In the genomic region with DNA sequence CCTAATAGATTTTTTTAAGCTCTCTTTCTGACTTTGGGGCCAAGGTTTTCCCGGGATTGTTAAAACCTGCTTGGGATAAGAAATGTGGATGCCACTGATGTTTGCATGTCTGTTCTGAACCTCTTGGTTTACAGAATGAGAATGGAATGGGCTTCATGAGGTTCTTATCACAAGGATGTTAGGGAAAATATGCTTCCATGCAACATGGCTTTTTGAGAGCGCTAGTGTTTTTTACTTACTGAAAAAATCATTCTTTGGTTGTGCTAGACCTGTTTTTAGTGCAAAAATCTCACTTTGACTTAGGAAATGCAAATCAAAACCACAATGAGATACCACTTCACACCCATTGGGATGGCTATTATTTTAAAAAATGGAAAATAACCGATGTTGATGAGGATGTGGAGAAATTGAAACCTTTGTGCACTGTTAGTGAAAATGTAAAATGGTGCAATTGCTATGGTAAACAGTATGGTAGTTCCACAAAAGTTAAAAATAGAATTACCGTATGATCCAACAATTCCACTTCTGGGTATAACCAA, we compare ENCODE assay signal across 9 cellular contexts. TPM values are rescaled to one million over a fixed set of nuclear protein-coding genes. Genes with fewer than 3 reads are reported as not detected.
DNase-seq lines count a peak whose midpoint lies in the region; ATAC-seq and TF ChIP-seq lines count a peak whose summit lies in the region.
"Had no signal": no experiment of that assay in that cellular context is flagged by ENCODE, and none has a peak within 500 bp of the region (broad histone marks: within the 10 kb centered on the region; RNA-seq: fewer than 3 reads in every experiment).

No MANE protein-coding gene starts in this region.

- ATAC-seq in GM19351 (IDR thresholded peaks at IDR 0.05; ENCODE audit: unreplicated experiment) (peak; percentile 32), HG03175 (IDR thresholded peaks at IDR 0.05; ENCODE audit: unreplicated experiment) (peak; percentile 12), HG03045 (IDR thresholded peaks at IDR 0.05; ENCODE audit: unreplicated experiment) (no peak), mucosa of descending colon (no peak)

- peaks cover 95% of the 10 kb centered on the region for H4K20me1 ChIP-seq in BLaER1

- DNase-seq in brain microvascular endothelial cell (no peak), iPS-NIHi7 (ENCODE audit: extremely low spot score) (no peak), foreskin fibroblast (no peak), mucosa of descending colon (no peak)
- DNase-seq: NCI-H82 had no signal

- H3K4me2 ChIP-seq in BLaER1, result peak overlapping the region; percentile 76

- intact Hi-C loops in mucosa of descending colon (cut with DNase I, micrococcal nuclease), result no loop called here

- H3K27me3 ChIP-seq in BLaER1 (no peaks in the 10 kb centered on the region), brain microvascular endothelial cell (replicated peaks) (no peaks in the 10 kb centered on the region)

- H3K27ac ChIP-seq in BLaER1, result no peak overlapping the region
- peak overlapping the region; percentile 39 for H3K27ac ChIP-seq in brain microvascular endothelial cell

- H3K36me3 ChIP-seq in BLaER1, result peaks cover 81% of the 10 kb centered on the region
- H3K36me3 ChIP-seq in brain microvascular endothelial cell (replicated peaks), result peaks cover 40% of the 10 kb centered on the region
- peaks cover 3% of the 10 kb centered on the region for H3K36me3 ChIP-seq in mucosa of descending colon (ENCODE audit: low read depth)

- H3K4me3 ChIP-seq in BLaER1, result no peak overlapping the region
- H3K4me3 ChIP-seq in brain microvascular endothelial cell (ENCODE audit: low read depth, low read length), result no peak overlapping the region
- H3K4me3 ChIP-seq in foreskin fibroblast (ENCODE audit: low read depth in 1 of 2, low read length in 2 of 2), result no peak overlapping the region
- no peak overlapping the region for H3K4me3 ChIP-seq in mucosa of descending colon

- H3K4me1 ChIP-seq in BLaER1, result peaks cover 89% of the 10 kb centered on the region
- peaks cover 23% of the 10 kb centered on the region for H3K4me1 ChIP-seq in mucosa of descending colon (ENCODE audit: low read depth)

- H3K9ac ChIP-seq in BLaER1, result no peak overlapping the region

- no peak for TF ChIP-seq CTCF in brain microvascular endothelial cell (IDR thresholded peaks at IDR 0.05; ENCODE audit: low read depth, low read length, missing control alignments)
- no peak for TF ChIP-seq CTCF in foreskin fibroblast (IDR thresholded peaks at IDR 0.05; ENCODE audit: low read depth, low read length)
- TF ChIP-seq CTCF in mucosa of descending colon (IDR thresholded peaks at IDR 0.05), result no peak

- peaks cover 17% of the 10 kb centered on the region for H3K9me3 ChIP-seq in BLaER1
- H3K9me3 ChIP-seq in mucosa of descending colon, result no peaks in the 10 kb centered on the region

- in situ Hi-C loops in brain microvascular endothelial cell (cut with HindIII; ENCODE audit: low pct_ligation_motif_present, low sequenced_read_pairs), result no loop called here

RNA-seq across cellular contexts. Expression of a gene that starts 38.8 kb away (rescaled TPM):
- total RNA-seq in mucosa of descending colon, result 10 to 100 TPM; 75.5 to 96.5 (median 81.0) TPM

RNA-seq across cellular contexts. Expression of a gene that starts 44.8 kb away (rescaled TPM):
- not detected for total RNA-seq in mucosa of descending colon

Comparison
In these comparisons a context has a peak if more than half of its experiments do, and no peak if none do; other contexts are left out.
1. ATAC-seq: peak in GM19351 (single experiment) and HG03175 (single experiment); none in HG03045 (single experiment) and mucosa of descending colon (single experiment).